ENCODE assay signal across 6 cellular contexts in genomic region chr12:8251616-8252015, GRCh38. TPM values are rescaled to one million over a fixed set of nuclear protein-coding genes. Genes with fewer than 3 reads are reported as not detected.
"Had no signal": no experiment of that assay in that cellular context is flagged by ENCODE, and none has a peak within 500 bp of the region (broad histone marks: within the 10 kb centered on the region; RNA-seq: fewer than 3 reads in every experiment).

No MANE protein-coding gene starts in this region.

RNA-seq across cellular contexts. Expression of gene FAM90A1, which starts 24.2 kb away (rescaled TPM):
- total RNA-seq: activated B cell treated with CpG ODN at 0.5 μM for 24 hours; bronchial epithelial cell; MCF 10A; PC-3; SK-MEL-5; T-helper 1 cell treated with Interleukin-12 subunit alpha and Interleukin-12 subunit beta and Interleukin-4 antibody, amounts not matched to agents 30 ng/mL and 1 ng/mL, for 36 hours had no signal
